In the genomic region with DNA sequence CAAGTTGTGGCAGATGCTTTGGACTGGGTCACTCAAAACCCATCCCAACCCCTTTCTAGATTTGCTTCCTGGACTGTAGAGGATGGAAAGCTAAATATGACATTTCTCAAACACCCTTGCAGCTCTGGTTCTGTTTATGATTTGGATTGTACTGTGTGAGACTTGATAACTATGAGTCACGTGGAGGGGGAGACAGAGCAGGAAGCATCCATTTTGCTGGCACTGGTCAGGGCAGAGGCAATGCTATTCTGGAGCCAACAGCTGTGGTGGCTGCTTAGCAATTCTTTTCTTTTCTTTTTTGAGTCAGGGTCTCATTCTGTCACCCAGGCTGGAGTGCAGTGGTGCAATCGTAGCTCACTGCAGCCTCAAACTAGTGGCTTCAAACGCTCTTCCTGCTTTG, we compare ENCODE assay signal across 14 cellular contexts. TPM values are rescaled to one million over a fixed set of nuclear protein-coding genes. Genes with fewer than 3 reads are reported as not detected.
DNase-seq lines count a peak whose midpoint lies in the region.
"Had no signal": no experiment of that assay in that cellular context is flagged by ENCODE, and none has a peak within 500 bp of the region (broad histone marks: within the 10 kb centered on the region; RNA-seq: fewer than 3 reads in every experiment).

No MANE protein-coding gene starts in this region.

- no peaks in the 10 kb centered on the region for H3K36me3 Mint-ChIP-seq in activated CD4-positive, alpha-beta memory T cell treated with anti-CD3 and anti-CD28 coated beads for 36 hours

- DNase-seq in DMS53 (lab: John Stamatoyannopoulos, UW) (peak; percentile 15), DMS53 treated with DMSO at 0.1 percent for 48 hours (lab: John Stamatoyannopoulos, UW; ENCODE audit: unreplicated experiment) (no peak), LHCN-M2 (ENCODE audit: low read depth) (peak; percentile 57), amniotic epithelial cell (ENCODE audit: low read depth) (peak; percentile 46), myocyte (ENCODE audit: low read depth) (peak; percentile 72), posterior cingulate gyrus (no peak), pons (ENCODE audit: low spot score) (no peak)
- no peak for DNase-seq in activated CD4-positive, alpha-beta memory T cell treated with anti-CD3 and anti-CD28 coated beads for 36 hours
- DNase-seq: activated CD4-positive, CD25-positive, alpha-beta regulatory T cell treated with anti-CD3 and anti-CD28 coated beads, Interleukin-2, amount 50 U/mL, for 72 hours; central memory CD4-positive, alpha-beta T cell; DMS153; left ventricle myocardium superior had no signal

- POLR2A ChIA-PET in activated CD4-positive, alpha-beta memory T cell treated with anti-CD3 and anti-CD28 coated beads for 36 hours (lab: Charles Lee): interaction anchor here (1.6 kb wide), 1 partner anchor 13 kb away, joined by 3 read pairs; a partner anchor contains a TSS

- H3K27ac Mint-ChIP-seq in activated CD4-positive, alpha-beta memory T cell treated with anti-CD3 and anti-CD28 coated beads for 36 hours: no peak overlapping the region
- H3K27ac Mint-ChIP-seq: activated T-helper 2 cell treated with anti-CD3 and anti-CD28 coated beads, Interferon-gamma antibody, Interleukin-2, Interleukin-4, amounts not matched to agents 10 μg/mL and 5 μg/mL and 100 μg/mL, durations not matched to agents 14 hours and 24 hours and 36 hours had no signal

- CTCF ChIA-PET in activated CD4-positive, alpha-beta memory T cell treated with anti-CD3 and anti-CD28 coated beads for 36 hours (lab: Charles Lee): interaction anchor here (2.2 kb wide), 1 partner anchor 355 kb away, joined by 6 read pairs; a partner anchor contains a TSS

- peaks cover 14% of the 10 kb centered on the region for H3K4me1 Mint-ChIP-seq in activated CD4-positive, alpha-beta memory T cell treated with anti-CD3 and anti-CD28 coated beads for 36 hours (ENCODE audit: low read depth)

- no peaks in the 10 kb centered on the region for H3K9me3 Mint-ChIP-seq in activated CD4-positive, alpha-beta memory T cell treated with anti-CD3 and anti-CD28 coated beads for 36 hours
- H3K9me3 Mint-ChIP-seq: activated T-helper 2 cell treated with anti-CD3 and anti-CD28 coated beads, Interferon-gamma antibody, Interleukin-2, Interleukin-4, amounts not matched to agents 10 μg/mL and 5 μg/mL and 100 μg/mL, durations not matched to agents 14 hours and 24 hours and 36 hours had no signal

- peaks cover 2% of the 10 kb centered on the region for H3K27me3 Mint-ChIP-seq in activated CD4-positive, alpha-beta memory T cell treated with anti-CD3 and anti-CD28 coated beads for 36 hours

- intact Hi-C loops in activated CD4-positive, alpha-beta memory T cell treated with anti-CD3 and anti-CD28 coated beads for 36 hours (cut with micrococcal nuclease): loop anchor here (5.0 kb wide), 2 partner anchors 38 to 68 kb away; no protein-coding TSS in a partner anchor
- intact Hi-C loops in posterior cingulate gyrus (cut with DNase I): loop anchor here (5.0 kb wide), 1 partner anchor 168 kb away; a partner anchor contains a TSS

- no peak overlapping the region for H3K4me3 Mint-ChIP-seq in activated CD4-positive, alpha-beta memory T cell treated with anti-CD3 and anti-CD28 coated beads for 36 hours

RNA-seq across cellular contexts. Expression of a gene that starts 13.6 kb away (rescaled TPM):
- total RNA-seq in LHCN-M2 (2014; rRNA removed): 10.7 and 17.2 TPM in 2 replicates
- 19.6 TPM for polyA plus RNA-seq in LHCN-M2 (2012)
- total RNA-seq in myocyte: 15.6 and 18.0 TPM in 2 replicates
- polyA plus RNA-seq in myocyte (2012): 27.0 TPM
- 10 to 100 TPM; 39.5 to 42.5 TPM for total RNA-seq in activated CD4-positive, alpha-beta memory T cell treated with anti-CD3 and anti-CD28 coated beads for 36 hours

RNA-seq across cellular contexts. Expression of a gene that starts 25.1 kb away (rescaled TPM):
- total RNA-seq in LHCN-M2 (2014; rRNA removed): 60.7 and 67.3 TPM in 2 replicates
- polyA plus RNA-seq in LHCN-M2 (2012): 86.2 TPM
- total RNA-seq in myocyte: 88.6 and 220 TPM in 2 replicates
- polyA plus RNA-seq in myocyte (2012): 133 TPM
- total RNA-seq in activated CD4-positive, alpha-beta memory T cell treated with anti-CD3 and anti-CD28 coated beads for 36 hours: 100 to 1,000 TPM; 147 to 152 TPM

RNA-seq across cellular contexts. Expression of a gene that starts 47.8 kb away (rescaled TPM):
- total RNA-seq in LHCN-M2 (2014; rRNA removed): not detected in 2 replicates
- 0.49 TPM for polyA plus RNA-seq in LHCN-M2 (2012)
- total RNA-seq in myocyte: 0.36 TPM in 1 of 2 replicates, not detected in the other
- polyA plus RNA-seq in myocyte (2012): 0.74 TPM
- under 1 TPM; 0.58 to 0.86 TPM for total RNA-seq in activated CD4-positive, alpha-beta memory T cell treated with anti-CD3 and anti-CD28 coated beads for 36 hours
- total RNA-seq: left ventricle myocardium superior, tibial nerve had no signal

RNA-seq across cellular contexts. Expression of a gene that starts 59.8 kb away (rescaled TPM):
- total RNA-seq in LHCN-M2 (2014; rRNA removed): 30.8 and 34.0 TPM in 2 replicates
- polyA plus RNA-seq in LHCN-M2 (2012): 19.0 TPM
- total RNA-seq in myocyte: 20.5 and 22.9 TPM in 2 replicates
- 19.7 TPM for polyA plus RNA-seq in myocyte (2012)
- total RNA-seq in activated CD4-positive, alpha-beta memory T cell treated with anti-CD3 and anti-CD28 coated beads for 36 hours: 10 to 100 TPM; 43.3 to 47.1 TPM

RNA-seq across cellular contexts. Expression of a gene that starts 60.0 kb away (rescaled TPM):
- total RNA-seq in LHCN-M2 (2014; rRNA removed) (48.8 and 48.9 TPM in 2 replicates), myocyte (55.0 and 68.6 TPM in 2 replicates)
- polyA plus RNA-seq in LHCN-M2 (2012): 19.4 TPM
- 35.4 TPM for polyA plus RNA-seq in myocyte (2012)
- 10 to 100 TPM; 25.4 to 27.9 TPM for total RNA-seq in activated CD4-positive, alpha-beta memory T cell treated with anti-CD3 and anti-CD28 coated beads for 36 hours

Comparison
In these comparisons a context has a peak if more than half of its experiments do, and no peak if none do; other contexts are left out.
1. DNase-seq: peak in DMS53 (single experiment), LHCN-M2 (single experiment), amniotic epithelial cell (single experiment) and myocyte (single experiment); none in DMS53 treated with DMSO at 0.1 percent for 48 hours (single experiment), activated CD4-positive, alpha-beta memory T cell treated with anti-CD3 and anti-CD28 coated beads for 36 hours (single experiment), posterior cingulate gyrus (0 of 10) and pons (single experiment).